ENCODE assay signal across 20 cellular contexts in genomic region chr14:99637624-99638023, GRCh38. TPM values are rescaled to one million over a fixed set of nuclear protein-coding genes. Genes with fewer than 3 reads are reported as not detected.
A peak's percentile ranks its signal among the peaks of the same experiment; 100 is the strongest.
DNase-seq lines count a peak whose midpoint lies in the region; ATAC-seq, FAIRE-seq and TF ChIP-seq lines count a peak whose summit lies in the region.
"Had no signal": no experiment of that assay in that cellular context is flagged by ENCODE, and none has a peak within 500 bp of the region (broad histone marks: within the 10 kb centered on the region; RNA-seq: fewer than 3 reads in every experiment).

No MANE protein-coding gene starts in this region.

- H3K4me1 ChIP-seq in HEK293 (ENCODE audit: control insufficient read depth, insufficient read depth, low read length) (no peaks in the 10 kb centered on the region), pancreas (no peaks in the 10 kb centered on the region)
- H3K4me1 ChIP-seq: Caco-2 had no signal

- H3K36me3 ChIP-seq in HEK293 (ENCODE audit: control insufficient read depth in 2 of 2, insufficient read depth in 1 of 2, low read length in 2 of 2), result no peaks in the 10 kb centered on the region
- no peaks in the 10 kb centered on the region for H3K36me3 ChIP-seq in pancreas

- POLR2A ChIA-PET in HEK293 (lab: Yijun Ruan, JAX), result no interaction called here

- intact Hi-C loops in pancreas (cut with DNase I), result loop anchor here in 1 of 3 donors (10.0 kb wide), 1 partner anchor 113 kb away; no protein-coding TSS in a partner anchor

- FAIRE-seq in pancreas (lab: Jason Lieb, UNC), result no peak
- FAIRE-seq: G401.6, GM12892 had no signal

- H3K27me3 Mint-ChIP-seq in neural crest cell (ENCODE audit: low read depth), result no peaks in the 10 kb centered on the region

- H3K36me3 Mint-ChIP-seq in neural crest cell (ENCODE audit: low read depth), result no peaks in the 10 kb centered on the region
- H3K36me3 Mint-ChIP-seq: CD8-positive, alpha-beta T cell had no signal

- DNase-seq in neural crest cell (ENCODE audit: low read depth, low spot score), result no peak
- DNase-seq in omental fat pad (ENCODE audit: low spot score), result no peak
- DNase-seq in pancreas, result no peak
- DNase-seq in iPS-NIHi11 (ENCODE audit: low spot score), result no peak
- no peak for DNase-seq in activated CD4-positive, alpha-beta T cell treated with anti-CD3 and anti-CD28 coated beads, Interleukin-2, amount 50 U/mL, for 48 hours
- DNase-seq: C1 segment of cervical spinal cord; Caco-2; CD8-positive, alpha-beta T cell; DMS153; DND-41; GM23248; H9; HFFc6 had no signal

- CTCF ChIA-PET in HEK293 (lab: Yijun Ruan, JAX), result interaction anchor here (0.6 kb wide), 1 partner anchor 115 kb away, joined by 4 read pairs; no protein-coding TSS in a partner anchor

- H3K27me3 ChIP-seq in pancreas, result no peaks in the 10 kb centered on the region

- no peak overlapping the region for H3K4me3 Mint-ChIP-seq in neural crest cell
- H3K4me3 Mint-ChIP-seq: CD8-positive, alpha-beta T cell; H9; HFFc6 had no signal

- H3K4me1 Mint-ChIP-seq in neural crest cell, result peaks cover 2% of the 10 kb centered on the region

- H3K4me3 ChIP-seq in HEK293 (ENCODE audit: low read depth, low read length) (no peak overlapping the region), pancreas (no peak overlapping the region)
- H3K4me3 ChIP-seq: GM23248 had no signal

- H3K9me3 Mint-ChIP-seq in neural crest cell, result no peaks in the 10 kb centered on the region
- H3K9me3 Mint-ChIP-seq: CD8-positive, alpha-beta T cell; H9; HFFc6 had no signal

- TF ChIP-seq CTCF in HEK293 (tag by site-specific recombination; IDR thresholded peaks at IDR 0.05) (no peak), neural crest cell (conservative IDR thresholded peaks at IDR 0.05) (no peak), omental fat pad (IDR thresholded peaks at IDR 0.05) (no peak), pancreas (IDR thresholded peaks at IDR 0.05) (no peak)

- H3K27ac Mint-ChIP-seq in neural crest cell (ENCODE audit: unreplicated experiment), result peak overlapping the region; percentile 4
- H3K27ac Mint-ChIP-seq: CD8-positive, alpha-beta T cell; HFFc6 had no signal

- H3K27ac ChIP-seq in HEK293 (ENCODE audit: extremely low read depth, low read depth, low read length) (no peak overlapping the region), pancreas (no peak overlapping the region)
- H3K27ac ChIP-seq: GM23248 had no signal

- 80 to 89% methylated on average over 7 of the region's 7 CpGs for WGBS in pancreas, 2 donors

- ATAC-seq in omental fat pad (ENCODE audit: low FRiP score) (peak; percentile 28), pancreas (no peak)
- ATAC-seq: CD8-positive, alpha-beta T cell; HCT116 had no signal

- no peaks in the 10 kb centered on the region for H3K9me3 ChIP-seq in HEK293 (ENCODE audit: control insufficient read depth, insufficient read depth, low read depth, low read length)
- no peaks in the 10 kb centered on the region for H3K9me3 ChIP-seq in pancreas
- H3K9me3 ChIP-seq: Caco-2 had no signal

TF ChIP-seq in HEK293, 187 proteins besides CTCF, POLR2A, EP300 and RAD21:
- no peak for TF ChIP-seq TCF7L2 (IDR thresholded peaks at IDR 0.05; ENCODE audit: borderline replicate concordance, low read depth, low read length)
- 0 out of 2 replicates have a peak, but pooled peaks have one; percentile 32 for TF ChIP-seq ZNF768 (tag by site-specific recombination; IDR thresholded peaks at IDR 0.05)
- no peak for TF ChIP-seq ZNF202 (tag by site-specific recombination; IDR thresholded peaks at IDR 0.05; ENCODE audit: borderline replicate concordance)
- peak; percentile 65; the same call in 1 of the 2 replicates for TF ChIP-seq ZNF664 (tag by site-specific recombination; IDR thresholded peaks at IDR 0.05)
- TF ChIP-seq HOXA7 (CRISPR knock-in tag; IDR thresholded peaks at IDR 0.05; ENCODE audit: borderline replicate concordance), result no peak
- no peak for TF ChIP-seq ZNF280D (tag by site-specific recombination; IDR thresholded peaks at IDR 0.05)

RNA-seq across cellular contexts. Expression of gene HHIPL1, which starts 7.3 kb away (rescaled TPM):
- total RNA-seq in neural crest cell (2.3 and 2.5 TPM in 2 replicates), omental fat pad (1 to 10 TPM; 2.2 to 4.7 (median 3.6) TPM), pancreas (1 to 10 TPM in 1 of 6 donors, under 1 TPM in 5; 0.13 to 1.2 (median 0.29) TPM)
- under 1 TPM; 0.09 to 0.23 TPM for polyA plus RNA-seq in pancreas
- total RNA-seq: A172 had no signal

RNA-seq across cellular contexts. Expression of gene CCDC85C, which starts 33.6 kb away (rescaled TPM):
- total RNA-seq in neural crest cell, result 31.4 and 32.3 TPM in 2 replicates
- 10 to 100 TPM in 2 of 4 donors, 1 to 10 TPM in 2; 3.3 to 17.7 (median 8.3) TPM for total RNA-seq in omental fat pad
- 10 to 100 TPM; 14.4 to 22.2 (median 17.6) TPM for total RNA-seq in pancreas
- 10 to 100 TPM in 1 of 2 donors, 1 to 10 TPM in 1; 9.5 to 19.5 TPM for polyA plus RNA-seq in pancreas

RNA-seq across cellular contexts. Expression of gene CYP46A1, which starts 46.5 kb away (rescaled TPM):
- total RNA-seq in neural crest cell (3.0 and 3.6 TPM in 2 replicates), omental fat pad (1 to 10 TPM in 1 of 4 donors, under 1 TPM in 3; 0.94 to 2.4 (median 0.95) TPM), pancreas (1 to 10 TPM; 1.0 to 2.1 (median 1.7) TPM)
- 1 to 10 TPM; 3.5 to 5.2 TPM for polyA plus RNA-seq in pancreas
- total RNA-seq: A673, H4 had no signal
